ENCODE assay signal across 9 cellular contexts in genomic region chr17:9432121-9432866, GRCh38.
A peak's percentile ranks its signal among the peaks of the same experiment; 100 is the strongest.
DNase-seq lines count a peak whose midpoint lies in the region; ATAC-seq, FAIRE-seq and TF ChIP-seq lines count a peak whose summit lies in the region.
"Had no signal": no experiment of that assay in that cellular context is flagged by ENCODE, and none has a peak within 500 bp of the region (broad histone marks: within the 10 kb centered on the region; RNA-seq: fewer than 3 reads in every experiment).

No MANE protein-coding gene starts in this region.

- intact Hi-C loops in GM12878 (cut with micrococcal nuclease; ENCODE audit: unreplicated experiment) (no loop called here), lower leg skin (cut with DNase I; ENCODE audit: low total_unique reads) (no loop called here)
- intact Hi-C loops in activated CD4-positive, alpha-beta memory T cell treated with anti-CD3 and anti-CD28 coated beads for 36 hours (cut with micrococcal nuclease): no loop called here

- peak overlapping the region; percentile 29; the same call in 1 of the 2 replicates for H3K4me3 ChIP-seq in GM12878
- H3K4me3 ChIP-seq in rectal smooth muscle tissue (ENCODE audit: low read length): no peak overlapping the region
- no peak overlapping the region for H3K4me3 ChIP-seq in lower leg skin (ENCODE audit: low read depth, poor library complexity, severe bottlenecking)
- H3K4me3 ChIP-seq in hepatocyte: no peak overlapping the region

- in situ Hi-C loops in GM12878 (cut with MboI): no loop called here

- H2AFZ ChIP-seq in GM12878 (ENCODE audit: control insufficient read depth, low read depth, low read length) (no peak overlapping the region), hepatocyte (no peak overlapping the region)

- H3K9ac ChIP-seq in GM12878 (ENCODE audit: control insufficient read depth, insufficient read depth, low read length): no peak overlapping the region
- no peak overlapping the region for H3K9ac ChIP-seq in rectal smooth muscle tissue (ENCODE audit: low read length)

- peak; percentile 98 for FAIRE-seq in GM12878 (lab: Jason Lieb, UNC)

- H3K4me1 Mint-ChIP-seq in activated CD4-positive, alpha-beta memory T cell treated with anti-CD3 and anti-CD28 coated beads for 36 hours (ENCODE audit: low read depth): peaks cover 21% of the 10 kb centered on the region
- peaks cover 10 to 23% (median 13%) of the 10 kb centered on the region in 3 donors for H3K4me1 Mint-ChIP-seq in T-cell

- no peak for TF ChIP-seq CTCF in GM12878 (IDR thresholded peaks at IDR 0.05 in 2 of 3, conservative IDR thresholded peaks at IDR 0.05 in 1 of 3; ENCODE audit: control insufficient read depth in 2 of 3, extremely low read depth in 1 of 3, insufficient read depth in 1 of 3, low read depth in 3 of 3, low read length in 3 of 3)
- TF ChIP-seq CTCF in lower leg skin (IDR thresholded peaks at IDR 0.05): no peak
- no peak for TF ChIP-seq CTCF in hepatocyte (IDR thresholded peaks at IDR 0.05; ENCODE audit: poor library complexity)

- CTCF ChIA-PET in GM12878 (lab: Yijun Ruan, JAX): interaction anchor here (0.7 to 2.5 kb wide), 7 partner anchors 18 to 435 kb away, joined by 3 to 9 read pairs (median 4); no protein-coding TSS in a partner anchor
- CTCF ChIA-PET in activated CD4-positive, alpha-beta memory T cell treated with anti-CD3 and anti-CD28 coated beads for 36 hours (lab: Charles Lee): interaction anchor here (1.1 kb wide), 1 partner anchor 30 kb away, joined by 4 read pairs; no protein-coding TSS in a partner anchor
- CTCF ChIA-PET in T-cell (lab: Charles Lee): interaction anchor here in 1 of 2 donors (0.6 kb wide), 1 partner anchor 21 kb away, joined by 4 read pairs; no protein-coding TSS in a partner anchor

- no peaks in the 10 kb centered on the region for H3K9me3 Mint-ChIP-seq in activated CD4-positive, alpha-beta memory T cell treated with anti-CD3 and anti-CD28 coated beads for 36 hours
- no peaks in the 10 kb centered on the region for H3K9me3 Mint-ChIP-seq in T-cell

- RAD21 ChIA-PET in GM12878 (lab: Charles Lee; ENCODE audit: unreplicated experiment): interaction anchor here (0.8 to 1.2 kb wide), 5 partner anchors 18 to 231 kb away, joined by 3 to 5 read pairs (median 3); no protein-coding TSS in a partner anchor

- H4K20me1 ChIP-seq in GM12878 (ENCODE audit: control insufficient read depth, insufficient read depth): no peaks in the 10 kb centered on the region; the same call in 1 of the 2 replicates
- no peaks in the 10 kb centered on the region for H4K20me1 ChIP-seq in hepatocyte (ENCODE audit: insufficient read depth, poor library complexity, severe bottlenecking)

- H3K9me2 ChIP-seq in hepatocyte (replicated peaks; ENCODE audit: insufficient read depth): no peaks in the 10 kb centered on the region

- H3K4me1 ChIP-seq in GM12878 (ENCODE audit: control insufficient read depth, insufficient read depth, low read length) (peaks cover 25% of the 10 kb centered on the region), rectal smooth muscle tissue (ENCODE audit: control insufficient read depth, insufficient read depth, low read length) (no peaks in the 10 kb centered on the region), hepatocyte (ENCODE audit: insufficient read depth) (peaks cover 6% of the 10 kb centered on the region)

- no peak overlapping the region for H3K4me3 Mint-ChIP-seq in activated CD4-positive, alpha-beta memory T cell treated with anti-CD3 and anti-CD28 coated beads for 36 hours
- no peak overlapping the region for H3K4me3 Mint-ChIP-seq in T-cell

- POLR2A ChIA-PET in GM12878 (lab: Charles Lee): interaction anchor here (0.7 to 1.0 kb wide), 3 partner anchors 10 to 142 kb away, joined by 4 read pairs; no protein-coding TSS in a partner anchor
- POLR2A ChIA-PET in activated CD4-positive, alpha-beta memory T cell treated with anti-CD3 and anti-CD28 coated beads for 36 hours (lab: Charles Lee): interaction anchor here (1.3 kb wide), 1 partner anchor 143 kb away, joined by 4 read pairs; no protein-coding TSS in a partner anchor
- POLR2A ChIA-PET in T-cell (lab: Charles Lee): interaction anchor here in 1 of 2 donors (0.7 kb wide), 1 partner anchor 12 kb away, joined by 3 read pairs; no protein-coding TSS in a partner anchor

- DNase-seq in GM12878 (ENCODE audit: low read depth, low spot score): peak; percentile 67
- no peak for DNase-seq in activated CD4-positive, alpha-beta memory T cell treated with anti-CD3 and anti-CD28 coated beads for 36 hours
- DNase-seq in T-cell: no peak
- no peak for DNase-seq in lower leg skin (ENCODE audit: low spot score in 2 of 2)
- no peak for DNase-seq in hepatocyte (ENCODE audit: low spot score)
- DNase-seq: GDM1 had no signal

- H3K27me3 ChIP-seq in GM12878 (replicated peaks in 1 of 2; ENCODE audit: control insufficient read depth in 2 of 2, insufficient read depth in 2 of 2, low read length in 1 of 2) (no peaks in the 10 kb centered on the region), rectal smooth muscle tissue (ENCODE audit: control insufficient read depth, insufficient read depth, low read length) (no peaks in the 10 kb centered on the region), hepatocyte (no peaks in the 10 kb centered on the region)

- peak overlapping the region; percentile 54; the same call in 1 of the 2 replicates for H3K27ac ChIP-seq in GM12878 (ENCODE audit: control insufficient read depth, insufficient read depth)
- H3K27ac ChIP-seq in rectal smooth muscle tissue (ENCODE audit: low read depth, low read length): peak overlapping the region; percentile 28
- no peak overlapping the region for H3K27ac ChIP-seq in hepatocyte

- no peaks in the 10 kb centered on the region; the same call in 2 of the 3 replicates for H3K9me3 ChIP-seq in GM12878 (replicated peaks; ENCODE audit: control insufficient read depth, insufficient read depth, low read length)
- H3K9me3 ChIP-seq in hepatocyte (ENCODE audit: low read depth): no peaks in the 10 kb centered on the region

- H3K79me2 ChIP-seq in GM12878 (ENCODE audit: control insufficient read depth, insufficient read depth, low read length) (no peaks in the 10 kb centered on the region), hepatocyte (no peaks in the 10 kb centered on the region)

- H3K4me2 ChIP-seq in GM12878 (ENCODE audit: control insufficient read depth, insufficient read depth): peak overlapping the region; percentile 89
- H3K4me2 ChIP-seq in hepatocyte: no peak overlapping the region

- H3K36me3 Mint-ChIP-seq in activated CD4-positive, alpha-beta memory T cell treated with anti-CD3 and anti-CD28 coated beads for 36 hours: peaks cover 4% of the 10 kb centered on the region
- peaks cover 33% of the 10 kb centered on the region for H3K36me3 Mint-ChIP-seq in T-cell

- no peak overlapping the region for H3K27ac Mint-ChIP-seq in activated CD4-positive, alpha-beta memory T cell treated with anti-CD3 and anti-CD28 coated beads for 36 hours
- peak overlapping the region in 1 of 2 donors; percentile 17 for H3K27ac Mint-ChIP-seq in T-cell

- WGBS in GM12878 (ENCODE audit: insufficient coverage, insufficient replicate concordance, low lambda C conversion rate, missing lambda C conversion rate): 35% methylated on average over 6 of the region's 6 CpGs
- WGBS in lower leg skin, 2 donors: 59 to 62% methylated on average over 6 of the region's 6 CpGs
- 69% methylated on average over 6 of the region's 6 CpGs for WGBS in hepatocyte (ENCODE audit: low lambda C conversion rate, missing lambda C conversion rate)

- TF ChIP-seq RAD21 in GM12878 (IDR thresholded peaks at IDR 0.05; ENCODE audit: insufficient read depth, low read depth, low read length): no peak

- TF ChIP-seq POLR2A in GM18505 (IDR thresholded peaks at IDR 0.05; ENCODE audit: borderline replicate concordance, extremely low read depth, insufficient read depth, insufficient read length) (no peak), GM12878 (IDR thresholded peaks at IDR 0.05; ENCODE audit: low read depth, low read length) (no peak), lower leg skin (IDR thresholded peaks at IDR 0.05) (no peak)

- BruUV-seq in GM12878 (replicated peaks; lab: Mats Ljungman, UMichigan): no TSS peak

- H3K27me3 Mint-ChIP-seq in activated CD4-positive, alpha-beta memory T cell treated with anti-CD3 and anti-CD28 coated beads for 36 hours: no peaks in the 10 kb centered on the region
- H3K27me3 Mint-ChIP-seq in T-cell: no peaks in the 10 kb centered on the region

- SMC1A ChIA-PET in GM12878 (lab: Charles Lee; ENCODE audit: uncharacterized antibody, unreplicated experiment): interaction anchor here (0.7 to 1.9 kb wide), 13 partner anchors 13 to 144 kb away, joined by 3 to 7 read pairs (median 3); no protein-coding TSS in a partner anchor

- H3K36me3 ChIP-seq in GM12878 (ENCODE audit: control insufficient read depth in 2 of 2, insufficient read depth in 2 of 2, low read length in 1 of 2) (no peaks in the 10 kb centered on the region), rectal smooth muscle tissue (ENCODE audit: control insufficient read depth, insufficient read depth, low read length) (no peaks in the 10 kb centered on the region), hepatocyte (replicated peaks; ENCODE audit: insufficient read depth, low read depth) (no peaks in the 10 kb centered on the region)

- peak in 1 of 2 experiments; percentile 51; a peak in 1 of 4 replicates for TF ChIP-seq EP300 in GM12878 (IDR thresholded peaks at IDR 0.05; ENCODE audit: borderline replicate concordance in 1 of 2, control insufficient read depth in 1 of 2, low read depth in 2 of 2, low read length in 2 of 2)

- peak; percentile 50 for ATAC-seq in GM18505 (IDR thresholded peaks at IDR 0.05; ENCODE audit: unreplicated experiment)
- peak; percentile 70 for ATAC-seq in HG02610 (IDR thresholded peaks at IDR 0.05; ENCODE audit: unreplicated experiment)
- ATAC-seq in GM12878: peak; percentile 91
- no peak for ATAC-seq in T-cell (replicated peaks in 1 of 4)

TF ChIP-seq in GM12878, 131 proteins besides CTCF, POLR2A, EP300 and RAD21 (continues in another document):
- TF ChIP-seq DPF2 (IDR thresholded peaks at IDR 0.05): no peak
- no peak for TF ChIP-seq SMC3 (IDR thresholded peaks at IDR 0.05; ENCODE audit: borderline replicate concordance, low read length)
- no peak for TF ChIP-seq ELK1 (IDR thresholded peaks at IDR 0.05; ENCODE audit: low read depth, low read length)
- TF ChIP-seq FOXK2 (IDR thresholded peaks at IDR 0.05): no peak
- no peak for TF ChIP-seq WRNIP1 (IDR thresholded peaks at IDR 0.05; ENCODE audit: borderline replicate concordance, low read depth, low read length)
- TF ChIP-seq KDM1A (IDR thresholded peaks at IDR 0.05; ENCODE audit: borderline replicate concordance): no peak

Comparison
In these comparisons a context has a peak if more than half of its experiments do, and no peak if none do; other contexts are left out.
1. ATAC-seq: peak in GM18505 (single experiment), HG02610 (single experiment) and GM12878 (single experiment); none in T-cell (0 of 4).